ENCODE assay signal across 23 cellular contexts in the genomic region with DNA sequence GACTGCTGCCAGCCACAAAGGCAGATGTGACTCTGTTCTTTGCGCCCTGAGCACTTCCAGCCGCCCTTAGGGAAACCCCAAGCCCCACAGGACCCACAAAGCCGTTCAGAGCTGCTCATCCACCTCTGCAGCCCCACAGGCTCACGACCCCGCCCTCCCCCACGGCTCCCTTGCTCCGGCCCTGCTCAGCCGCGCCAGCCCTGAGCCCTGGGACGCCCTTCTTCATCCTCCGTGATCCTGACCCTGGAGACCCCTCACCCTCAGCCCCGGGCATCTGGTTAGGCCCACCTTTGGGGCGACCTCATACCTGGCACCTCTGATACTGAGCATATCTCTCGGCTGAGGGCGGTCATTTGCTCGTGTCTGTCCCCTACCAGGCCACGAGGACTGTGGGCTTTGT.
"Had no signal": no experiment of that assay in that cellular context is flagged by ENCODE, and none has a peak within 500 bp of the region (broad histone marks: within the 10 kb centered on the region; RNA-seq: fewer than 3 reads in every experiment).

No MANE protein-coding gene starts in this region.

- DNase-seq: Kasumi-1, MM.1S, NCI-H1092 treated with DMSO at 0.1 percent for 48 hours, NCI-H1436, NCI-H187, NCI-H2029, NCI-H2081 treated with DMSO at 0.1 percent for 48 hours, NCI-H2171, NCI-H226, NCI-H446, NCI-H510A, NCI-H524 treated with DMSO at 0.1 percent for 48 hours, NCI-H69, NCI-H774, RPMI8226, SHP77, SK-N-SH had no signal

- H3K4me3 Mint-ChIP-seq: IgD-negative memory B cell had no signal

- H3K9me3 ChIP-seq: SK-N-SH had no signal

- H3K36me3 Mint-ChIP-seq: IgD-negative memory B cell had no signal

- H3K9me3 Mint-ChIP-seq: IgD-negative memory B cell had no signal

- H3K27ac ChIP-seq: HL-60, KMS-11 had no signal

- H3K4me2 ChIP-seq: KMS-11, SK-N-SH had no signal

- H3K9ac ChIP-seq: KMS-11, SK-N-SH had no signal

- FAIRE-seq: HTR-8/SVneo, K562, RCC 7860 had no signal

- H3K4me3 ChIP-seq: K562 had no signal

- H3K27ac Mint-ChIP-seq: IgD-negative memory B cell had no signal
